Comparison of ENCODE assay signal across 8 cellular contexts in the genomic region with DNA sequence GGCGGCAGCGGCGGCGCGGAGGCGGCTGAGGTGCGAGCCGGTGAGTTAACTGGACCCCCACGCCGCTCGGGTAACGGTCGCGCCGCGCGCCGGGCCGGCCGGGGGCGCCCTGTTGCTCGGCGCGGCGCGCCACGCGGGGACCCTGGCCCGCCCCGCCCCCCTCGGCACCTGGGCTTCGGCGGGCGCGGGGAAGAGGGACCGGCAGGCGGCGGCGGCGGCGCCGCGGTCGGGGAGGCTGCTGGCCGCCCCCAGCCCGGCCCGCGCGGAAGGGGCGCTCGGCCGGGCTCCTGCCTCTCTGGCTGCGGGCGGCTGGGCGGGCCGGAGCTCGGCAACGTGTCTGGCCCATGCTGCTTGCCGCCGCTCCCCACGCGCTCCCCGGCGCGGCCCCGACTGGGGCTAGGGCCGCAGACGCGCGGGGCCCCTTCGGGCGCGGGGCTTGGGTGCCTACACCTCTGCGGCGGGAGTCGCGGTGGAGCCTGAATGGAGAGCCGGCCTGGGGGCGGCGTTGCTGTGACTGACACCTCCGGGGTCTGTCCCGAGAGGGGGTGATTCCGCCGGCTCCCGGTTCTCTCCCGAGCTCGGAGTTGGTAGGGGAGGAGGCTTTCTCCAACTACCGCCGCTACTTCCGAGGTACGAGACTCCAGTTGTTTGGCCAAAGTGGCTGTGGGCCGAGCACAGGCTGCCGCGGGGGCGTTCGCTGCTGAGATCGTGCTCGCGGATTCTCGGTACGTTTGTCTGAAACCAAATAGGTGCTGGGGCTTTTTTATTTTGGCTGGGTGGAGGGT. TPM values are rescaled to one million over a fixed set of nuclear protein-coding genes. Genes with fewer than 3 reads are reported as not detected.
DNase-seq lines count a peak whose midpoint lies in the region; ATAC-seq, FAIRE-seq and TF ChIP-seq lines count a peak whose summit lies in the region.

No MANE protein-coding gene starts in this region.

- H3K9me3 ChIP-seq in endothelial cell of umbilical vein (replicated peaks; ENCODE audit: control insufficient read depth, insufficient read depth, low read length) = no peaks in the 10 kb centered on the region
- no peaks in the 10 kb centered on the region for H3K9me3 ChIP-seq in mucosa of descending colon

- no peaks in the 10 kb centered on the region for H3K36me3 ChIP-seq in endothelial cell of umbilical vein (ENCODE audit: control insufficient read depth in 2 of 2, extremely low read depth in 1 of 2, insufficient read depth in 2 of 2, low read length in 2 of 2)
- H3K36me3 ChIP-seq in mucosa of descending colon (ENCODE audit: low read depth) = no peaks in the 10 kb centered on the region

- peak; percentile 70 for DNase-seq in GM13977 (ENCODE audit: low spot score)
- peak; percentile 61 for DNase-seq in NCI-H2107 (lab: John Stamatoyannopoulos, UW)
- peak; percentile 4 to 9 for DNase-seq in activated CD8-positive, alpha-beta memory T cell treated with anti-CD3 and anti-CD28 coated beads for 4 hours (ENCODE audit: low read depth in 2 of 2)
- peak; percentile 59 for DNase-seq in endothelial cell of umbilical vein (ENCODE audit: low read depth, low spot score)
- peak; percentile 40 to 65 (median 61) for DNase-seq in mucosa of descending colon
- peak; percentile 58 for DNase-seq in stimulated activated naive CD8-positive, alpha-beta T cell treated with anti-CD3 and anti-CD28 coated beads, Interleukin-15, amount 100 ng/mL, for 72 hours

- peaks cover 2% of the 10 kb centered on the region for H4K20me1 ChIP-seq in endothelial cell of umbilical vein (replicated peaks; ENCODE audit: control insufficient read depth, extremely low read depth, insufficient read depth, low read length)

- H3K9ac ChIP-seq in endothelial cell of umbilical vein (replicated peaks; ENCODE audit: extremely low read depth, insufficient read depth, low read length) = peak overlapping the region; percentile 79

- H3K27ac ChIP-seq in 22Rv1 = peak overlapping the region; percentile 55
- H3K27ac ChIP-seq in endothelial cell of umbilical vein (ENCODE audit: insufficient read depth, low read depth, low read length) = peak overlapping the region; percentile 15

- intact Hi-C loops in endothelial cell of umbilical vein (cut with micrococcal nuclease) (loop anchor here (2.0 to 10.0 kb wide), 3 partner anchors 154 to 999 kb away; a partner anchor contains a TSS), mucosa of descending colon (cut with DNase I, micrococcal nuclease) (loop anchor here in 1 of 2 donors (10.0 kb wide), 1 partner anchor 91 kb away; no protein-coding TSS in a partner anchor)

- H2AFZ ChIP-seq in endothelial cell of umbilical vein (ENCODE audit: low read depth, low read length) = peak overlapping the region; percentile 92

- CTCF ChIA-PET in endothelial cell of umbilical vein (lab: Charles Lee) = interaction anchor here (0.8 to 8.1 kb wide), 6 partner anchors 14 to 519 kb away, joined by 3 to 134 read pairs (median 4); a partner anchor contains a TSS

- H3K9me1 ChIP-seq in endothelial cell of umbilical vein (replicated peaks; ENCODE audit: control insufficient read depth, extremely low read depth, insufficient read depth, low read length) = no peaks in the 10 kb centered on the region

- peaks cover 26% of the 10 kb centered on the region for H3K27me3 Mint-ChIP-seq in stimulated activated naive CD8-positive, alpha-beta T cell treated with anti-CD3 and anti-CD28 coated beads, Interleukin-15, amount 100 ng/mL, for 72 hours

- peaks cover 20 to 23% of the 10 kb centered on the region in 2 experiments for H3K27me3 ChIP-seq in endothelial cell of umbilical vein (ENCODE audit: control insufficient read depth in 2 of 2, insufficient read depth in 2 of 2, low read length in 2 of 2)

- POLR2A ChIA-PET in endothelial cell of umbilical vein (lab: Charles Lee) = interaction anchor here (0.8 kb wide), 1 partner anchor 552 kb away, joined by 4 read pairs; no protein-coding TSS in a partner anchor

- TF ChIP-seq CTCF in 22Rv1 (IDR thresholded peaks at IDR 0.05) = peak; percentile 24
- TF ChIP-seq CTCF in GM13977 (IDR thresholded peaks at IDR 0.05; ENCODE audit: extremely low read depth, insufficient read depth, missing control alignments) = peak; percentile 1
- TF ChIP-seq CTCF in endothelial cell of umbilical vein (IDR thresholded peaks at IDR 0.05; ENCODE audit: extremely low read depth in 1 of 2, insufficient read depth in 1 of 2, low read depth in 1 of 2, low read length in 2 of 2) = no peak
- no peak for TF ChIP-seq CTCF in mucosa of descending colon (IDR thresholded peaks at IDR 0.05)

- in situ Hi-C loops in GM13977 (cut with MboI; ENCODE audit: low pct_unique_long_range_greater_than_20kb, low sequenced_read_pairs, unreplicated experiment) = no loop called here

- dilution Hi-C loops in endothelial cell of umbilical vein (cut with MboI; ENCODE audit: extremely low pct_ligation_motif_present, low sequenced_read_pairs) = no loop called here

- H3K4me3 Mint-ChIP-seq in stimulated activated naive CD8-positive, alpha-beta T cell treated with anti-CD3 and anti-CD28 coated beads, Interleukin-15, amount 100 ng/mL, for 72 hours = peak overlapping the region; percentile 86 to 90

- H3K4me2 ChIP-seq in endothelial cell of umbilical vein (ENCODE audit: insufficient read depth, low read length) = peak overlapping the region; percentile 85

- peak overlapping the region; percentile 8 to 90 for H3K27ac Mint-ChIP-seq in stimulated activated naive CD8-positive, alpha-beta T cell treated with anti-CD3 and anti-CD28 coated beads, Interleukin-15, amount 100 ng/mL, for 72 hours

- ATAC-seq in HG02840 (IDR thresholded peaks at IDR 0.05; ENCODE audit: low FRiP score, unreplicated experiment) (peak; percentile 30), mucosa of descending colon (peak; percentile 35)
- peak; percentile 59 for ATAC-seq in stimulated activated naive CD8-positive, alpha-beta T cell treated with anti-CD3 and anti-CD28 coated beads, Interleukin-15, amount 100 ng/mL, for 72 hours

- TF ChIP-seq POLR2A in endothelial cell of umbilical vein (IDR thresholded peaks at IDR 0.05; ENCODE audit: low read depth, low read length) = no peak

- BruUV-seq in endothelial cell of umbilical vein (replicated peaks; lab: Mats Ljungman, UMichigan) = no TSS peak

- H3K4me3 ChIP-seq in endothelial cell of umbilical vein (replicated peaks in 1 of 3; ENCODE audit: insufficient read depth in 1 of 3, low read depth in 1 of 3, low read length in 3 of 3) (peak overlapping the region; percentile 63 to 92 (median 73)), mucosa of descending colon (peak overlapping the region; percentile 43)

- peak; percentile 70 for FAIRE-seq in endothelial cell of umbilical vein (lab: Jason Lieb, UNC)

- H3K79me2 ChIP-seq in endothelial cell of umbilical vein (ENCODE audit: control insufficient read depth, insufficient read depth, low read length) = peaks cover 40% of the 10 kb centered on the region

- H3K9me3 Mint-ChIP-seq in stimulated activated naive CD8-positive, alpha-beta T cell treated with anti-CD3 and anti-CD28 coated beads, Interleukin-15, amount 100 ng/mL, for 72 hours = no peaks in the 10 kb centered on the region

- peaks cover 29% of the 10 kb centered on the region for H3K4me1 Mint-ChIP-seq in stimulated activated naive CD8-positive, alpha-beta T cell treated with anti-CD3 and anti-CD28 coated beads, Interleukin-15, amount 100 ng/mL, for 72 hours

- H3K4me1 ChIP-seq in endothelial cell of umbilical vein (ENCODE audit: control insufficient read depth, extremely low read depth, insufficient read depth, low read length) (peaks cover 17% of the 10 kb centered on the region), mucosa of descending colon (ENCODE audit: low read depth) (no peaks in the 10 kb centered on the region)

TF ChIP-seq in endothelial cell of umbilical vein, 7 proteins besides CTCF, POLR2A, EP300 and RAD21:
- TF ChIP-seq POLR2AphosphoS5 (IDR thresholded peaks at IDR 0.05; ENCODE audit: insufficient read depth, low read depth, low read length) (no peak), JUN (IDR thresholded peaks at IDR 0.05; ENCODE audit: borderline replicate concordance, insufficient read depth, insufficient read length, low read depth) (no peak), GATA2 (IDR thresholded peaks at IDR 0.05; ENCODE audit: insufficient read depth, insufficient read length, low read depth, low read length) (no peak), EZH2 (IDR thresholded peaks at IDR 0.05; ENCODE audit: borderline replicate concordance, low read depth, low read length, severe bottlenecking) (no peak), FOS (IDR thresholded peaks at IDR 0.05; ENCODE audit: borderline replicate concordance, insufficient read depth, low read length) (no peak), MYC (IDR thresholded peaks at IDR 0.05; ENCODE audit: low read depth, low read length) (no peak)
- TF ChIP-seq, protein P1, sequence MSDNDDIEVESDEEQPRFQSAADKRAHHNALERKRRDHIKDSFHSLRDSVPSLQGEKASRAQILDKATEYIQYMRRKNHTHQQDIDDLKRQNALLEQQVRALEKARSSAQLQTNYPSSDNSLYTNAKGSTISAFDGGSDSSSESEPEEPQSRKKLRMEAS (IDR thresholded peaks at IDR 0.05; ENCODE audit: insufficient read depth, insufficient read length) = no peak
TF ChIP-seq in endothelial cell of umbilical vein: peak in this region for 0.

RNA-seq across cellular contexts. Expression of a gene that starts 0.5 kb away (rescaled TPM):
- 23.6 and 24.4 TPM in 2 replicates for total RNA-seq in endothelial cell of umbilical vein
- 2.3 and 4.3 TPM in 2 replicates for polyA plus RNA-seq in endothelial cell of umbilical vein
- 6.7 and 7.2 TPM in 2 replicates for polyA plus RNA-seq in endothelial cell of umbilical vein (2011; cell fraction: cytosol; rRNA removed)
- 5.3 and 9.9 TPM in 2 replicates for polyA plus RNA-seq in endothelial cell of umbilical vein (2011; cell fraction: nucleus; rRNA removed)
- 16.2 and 20.9 TPM in 2 replicates for polyA plus RNA-seq in endothelial cell of umbilical vein (2012)
- 5.0 and 11.5 TPM in 2 replicates for polyA minus RNA-seq in endothelial cell of umbilical vein
- polyA minus RNA-seq in endothelial cell of umbilical vein (2011; cell fraction: cytosol; rRNA and poly(A)+ RNA removed) = 41.0 TPM
- polyA minus RNA-seq in endothelial cell of umbilical vein (2011; cell fraction: nucleus; rRNA and poly(A)+ RNA removed) = 9.5 and 13.7 TPM in 2 replicates
- total RNA-seq in mucosa of descending colon = 10 to 100 TPM in 1 of 3 donors, 1 to 10 TPM in 2; 5.0 to 15.1 (median 7.2) TPM

Comparison
In these comparisons a context has a peak if more than half of its experiments do, and no peak if none do; other contexts are left out.
1. Peak in every context shown above with its lines: DNase-seq, ATAC-seq, H3K4me3 ChIP-seq and H3K27ac ChIP-seq.
2. CTCF ChIP-seq: peak in 22Rv1 (single experiment) and GM13977 (single experiment); none in endothelial cell of umbilical vein (0 of 2) and mucosa of descending colon (single experiment).
3. DNase-seq: peak in every context shown above with its lines; median percentile 70 in GM13977; 61 in NCI-H2107; 61 in mucosa of descending colon; 59 in endothelial cell of umbilical vein; 58 in stimulated activated naive CD8-positive, alpha-beta T cell treated with anti-CD3 and anti-CD28 coated beads, Interleukin-15, amount 100 ng/mL, for 72 hours; 6 in activated CD8-positive, alpha-beta memory T cell treated with anti-CD3 and anti-CD28 coated beads for 4 hours.